31 cellular contexts compared by ENCODE assay signal in the genomic region with DNA sequence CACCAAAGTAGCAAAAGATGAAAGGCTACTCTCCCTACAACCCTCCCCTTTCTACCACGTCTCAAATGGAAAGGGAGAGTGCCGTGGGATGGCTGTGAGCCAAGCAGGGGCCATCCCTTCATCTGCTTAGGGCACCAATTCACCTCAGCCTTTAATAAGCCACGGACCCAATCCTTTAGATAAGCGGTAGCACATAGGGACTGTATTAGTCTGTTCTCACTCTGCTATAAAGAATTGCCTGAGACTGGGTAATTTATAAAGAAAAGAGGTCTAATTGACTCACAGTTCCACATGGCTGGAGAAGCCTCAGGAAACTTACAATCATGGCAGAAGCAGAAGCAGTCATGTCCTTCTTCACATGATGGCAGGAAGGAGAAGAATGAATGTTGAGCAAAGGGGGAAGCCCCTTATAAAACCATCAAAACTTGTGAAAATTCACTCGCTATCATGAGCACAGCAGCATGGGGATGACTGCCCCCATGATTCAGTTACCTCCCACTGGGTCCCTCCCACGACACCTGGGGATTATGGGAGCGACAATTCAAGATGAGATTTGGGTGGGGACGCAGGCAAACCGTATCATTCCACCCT.
"Had no signal": no experiment of that assay in that cellular context is flagged by ENCODE, and none has a peak within 500 bp of the region (broad histone marks: within the 10 kb centered on the region; RNA-seq: fewer than 3 reads in every experiment).

No MANE protein-coding gene starts in this region.

- H3K27me3 ChIP-seq: neural progenitor cell, ovary, suprapubic skin, testis, tibial artery, transverse colon, upper lobe of right lung, uterus had no signal

- H3K27ac Mint-ChIP-seq: natural killer cell; nephron; neural progenitor cell; progenitor cell of endocrine pancreas; stimulated activated memory B cell treated with anti-CD40 and anti-IgM and Interleukin-4, amounts not matched to agents 10 μg/mL and 1 μg/mL and 100 μg/mL, for 72 hours; stimulated activated naive CD8-positive, alpha-beta T cell treated with anti-CD3 and anti-CD28 coated beads, Interleukin-15, amount 100 ng/mL, for 72 hours; type B pancreatic cell had no signal

- H3K4me2 ChIP-seq: neural progenitor cell, smooth muscle cell had no signal

- DNase-seq: natural killer cell; occipital lobe; ovary; posterior cingulate gyrus; psoas muscle; right cardiac atrium; spleen; stimulated activated CD4-positive, alpha-beta T cell treated with anti-CD3 and anti-CD28 coated beads, Interleukin-12 subunit alpha, Interleukin-12 subunit beta, amount 100 ng/mL, for 4 hours; stimulated activated CD4-positive, alpha-beta T cell treated with anti-CD3 and anti-CD28 coated beads, Interleukin-1b, Interleukin-23, amount 100 ng/mL, for 48 hours; stimulated activated CD4-positive, alpha-beta T cell treated with anti-CD3 and anti-CD28 coated beads, Interleukin-4, amount 100 ng/mL, for 1 hour; stimulated activated CD4-positive, alpha-beta T cell treated with anti-CD3 and anti-CD28 coated beads, Interleukin-4, amount 100 ng/mL, for 4 hours; stimulated activated CD8-positive, alpha-beta memory T cell treated with anti-CD3 and anti-CD28 coated beads, Interleukin-4, amount 100 ng/mL, for 48 hours; stimulated activated naive CD4-positive, alpha-beta T cell; stimulated activated naive CD8-positive, alpha-beta T cell treated with anti-CD3 and anti-CD28 coated beads, Interleukin-15, amount 100 ng/mL, for 72 hours; stimulated activated naive CD8-positive, alpha-beta T cell treated with anti-CD3 and anti-CD28 coated beads, Interleukin-15, Interleukin-2, amounts not matched to agents 100 U/mL and 50 U/mL, for 24 hours; substantia nigra; testis; tibial artery; transverse colon; upper lobe of right lung; uterus had no signal

- H3K4me3 ChIP-seq: neural progenitor cell, ovary, psoas muscle, skin epidermis, smooth muscle cell, spleen, suprapubic skin, testis, tibial artery, transverse colon, upper lobe of right lung, uterus had no signal

- H2AFZ ChIP-seq: neural progenitor cell, parathyroid adenoma had no signal

- H3K36me3 Mint-ChIP-seq: type B pancreatic cell had no signal

- H3K36me3 ChIP-seq: neural progenitor cell, ovary, spleen, suprapubic skin, tibial artery, transverse colon, upper lobe of right lung, uterus had no signal

- ATAC-seq: natural killer cell; psoas muscle; right cardiac atrium; sciatic nerve; stimulated activated memory B cell treated with anti-CD40 and anti-IgM and Interleukin-4, amounts not matched to agents 10 μg/mL and 1 μg/mL and 100 μg/mL, for 72 hours; stimulated activated naive CD8-positive, alpha-beta T cell treated with anti-CD3 and anti-CD28 coated beads, Interleukin-15, amount 100 ng/mL, for 72 hours; stimulated activated naive CD8-positive, alpha-beta T cell treated with anti-CD3 and anti-CD28 coated beads, Interleukin-15, Interleukin-2, amounts not matched to agents 100 U/mL and 50 U/mL, for 24 hours; upper lobe of right lung had no signal

- H3K79me2 ChIP-seq: parathyroid adenoma had no signal

- H3K9me3 ChIP-seq: ovary, testis had no signal

- H3K27me3 Mint-ChIP-seq: progenitor cell of endocrine pancreas; stimulated activated memory B cell treated with anti-CD40 and anti-IgM and Interleukin-4, amounts not matched to agents 10 μg/mL and 1 μg/mL and 100 μg/mL, for 72 hours; type B pancreatic cell had no signal

- H3K4me3 Mint-ChIP-seq: natural killer cell; nephron; neural progenitor cell; stimulated activated memory B cell treated with anti-CD40 and anti-IgM and Interleukin-4, amounts not matched to agents 10 μg/mL and 1 μg/mL and 100 μg/mL, for 72 hours; stimulated activated naive CD8-positive, alpha-beta T cell treated with anti-CD3 and anti-CD28 coated beads, Interleukin-15, amount 100 ng/mL, for 72 hours; type B pancreatic cell had no signal

- H3K4me1 Mint-ChIP-seq: natural killer cell, nephron, neural progenitor cell had no signal

- H3K4me1 ChIP-seq: parathyroid adenoma, psoas muscle, spleen, suprapubic skin, testis, tibial artery, transverse colon, upper lobe of right lung, uterus had no signal

- H3K27ac ChIP-seq: neural progenitor cell, ovary, parathyroid adenoma, psoas muscle, skin epidermis, spleen, suprapubic skin, testis, tibial artery, transverse colon, upper lobe of right lung, uterus had no signal

- H3K9ac ChIP-seq: neural progenitor cell, parathyroid adenoma had no signal
